21 cellular contexts compared by ENCODE assay signal in the genomic region with DNA sequence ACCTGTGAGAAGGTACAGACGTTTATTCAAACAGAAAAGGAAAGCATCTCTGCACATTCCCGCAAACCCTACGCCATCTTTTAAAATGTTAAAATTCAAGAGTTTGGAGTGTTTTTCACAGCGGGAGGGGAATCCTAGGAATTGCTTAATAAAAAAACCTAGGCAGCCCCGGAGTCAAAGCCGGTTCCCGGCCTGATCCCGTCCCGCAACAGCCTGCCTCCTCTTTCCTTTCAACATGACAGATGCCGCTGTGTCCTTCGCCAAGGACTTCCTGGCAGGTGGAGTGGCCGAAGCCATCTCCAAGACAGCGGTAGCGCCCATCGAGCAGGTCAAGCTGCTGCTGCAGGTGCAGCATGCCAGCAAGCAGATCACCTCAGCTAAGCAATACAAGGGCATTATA.
DNase-seq lines count a peak whose midpoint lies in the region; ATAC-seq and TF ChIP-seq lines count a peak whose summit lies in the region.
"Had no signal": no experiment of that assay in that cellular context is flagged by ENCODE, and none has a peak within 500 bp of the region (broad histone marks: within the 10 kb centered on the region; RNA-seq: fewer than 3 reads in every experiment).

No MANE protein-coding gene starts in this region.

- CTCF ChIA-PET in PC-3 (lab: Charles Lee): no interaction called here

- no peak overlapping the region for H2BK5ac ChIP-seq in H9 (ENCODE audit: insufficient read length, low read length)

- H3K27me3 ChIP-seq in H9 (ENCODE audit: insufficient read depth, low read length) (no peaks in the 10 kb centered on the region), endodermal cell (ENCODE audit: control insufficient read depth, insufficient read depth, low read length, poor library complexity, severe bottlenecking) (no peaks in the 10 kb centered on the region), lower lobe of right lung (ENCODE audit: low read depth) (no peaks in the 10 kb centered on the region), PC-3 (ENCODE audit: low read length) (peaks cover 15% of the 10 kb centered on the region; the same call in 1 of the 2 replicates)

- no peak overlapping the region for H3K4me3 ChIP-seq in endodermal cell (ENCODE audit: low read length)
- H3K4me3 ChIP-seq in lower lobe of right lung: no peak overlapping the region
- no peak overlapping the region for H3K4me3 ChIP-seq in PC-3 (ENCODE audit: low read length)
- H3K4me3 ChIP-seq: A549, GM12878 had no signal

- H3K79me1 ChIP-seq in H9 (ENCODE audit: insufficient read depth, low read depth, low read length, poor library complexity, severe bottlenecking): no peaks in the 10 kb centered on the region

- H3K4me2 ChIP-seq in H9 (ENCODE audit: insufficient read depth, insufficient read length, low read length) (no peak overlapping the region), PC-3 (ENCODE audit: low read length) (no peak overlapping the region)
- H3K4me2 ChIP-seq: A549, KMS-11 had no signal

- WGBS in H9 (ENCODE audit: extremely low coverage, insufficient read length, low lambda C conversion rate): no CpG with 5 or more reads among the region's 15 CpGs
- WGBS in endodermal cell (ENCODE audit: insufficient coverage in 1 of 2, insufficient read length in 1 of 2), 2 experiments: 93 to 94% methylated on average over 4 to 15 of the region's 15 CpGs

- H3F3A ChIP-seq in PC-3 (ENCODE audit: low read length, unreplicated experiment): no peaks in the 10 kb centered on the region

- H4K91ac ChIP-seq in H9 (ENCODE audit: insufficient read length, low read depth, low read length): no peak overlapping the region

- POLR2A ChIA-PET in PC-3 (lab: Charles Lee; ENCODE audit: unreplicated experiment): no interaction called here

- no peak overlapping the region for H3K9ac ChIP-seq in H9 (ENCODE audit: extremely low read depth, insufficient read length, low read length)
- no peak overlapping the region for H3K9ac ChIP-seq in endodermal cell (ENCODE audit: extremely low read depth, low read length, poor library complexity, severe bottlenecking)
- H3K9ac ChIP-seq in PC-3 (ENCODE audit: low read length): no peak overlapping the region
- H3K9ac ChIP-seq: KMS-11 had no signal

- H4K20me1 ChIP-seq in H9 (ENCODE audit: control insufficient read depth, insufficient read depth, insufficient read length): no peaks in the 10 kb centered on the region
- H4K20me1 ChIP-seq in PC-3 (ENCODE audit: low read length): no peaks in the 10 kb centered on the region

- no peak overlapping the region for H2BK12ac ChIP-seq in H9 (ENCODE audit: insufficient read length, low read depth, low read length)

- no peaks in the 10 kb centered on the region for H3K23me2 ChIP-seq in H9 (ENCODE audit: insufficient read length, low read depth, low read length, poor library complexity, severe bottlenecking)

- H3K27me3 Mint-ChIP-seq in H9 (ENCODE audit: low read depth): peaks cover 1% of the 10 kb centered on the region; the same call in 1 of the 2 replicates
- no peaks in the 10 kb centered on the region for H3K27me3 Mint-ChIP-seq in endodermal cell (ENCODE audit: insufficient read depth)
- H3K27me3 Mint-ChIP-seq: B cell had no signal

- H3K18ac ChIP-seq in H9 (ENCODE audit: insufficient read length, low read depth, low read length): no peak overlapping the region

- H3K9me2 ChIP-seq in PC-3 (replicated peaks; ENCODE audit: low read length): no peaks in the 10 kb centered on the region

- H2AFZ ChIP-seq in H9 (ENCODE audit: low read length) (no peak overlapping the region), PC-3 (ENCODE audit: low read length) (no peak overlapping the region)

- H3K36me3 Mint-ChIP-seq in H9 (ENCODE audit: insufficient read depth in 1 of 3, low read depth in 3 of 3) (peaks cover 0 to 4% (median 3%) of the 10 kb centered on the region in 3 experiments; a peak in 4 of 7 replicates), endodermal cell (ENCODE audit: low read depth) (no peaks in the 10 kb centered on the region)

- H3K36me3 ChIP-seq in endodermal cell (ENCODE audit: control insufficient read depth, insufficient read depth, low read length): no peaks in the 10 kb centered on the region
- H3K36me3 ChIP-seq in lower lobe of right lung: no peaks in the 10 kb centered on the region
- no peaks in the 10 kb centered on the region for H3K36me3 ChIP-seq in PC-3 (ENCODE audit: low read depth, low read length)

- H3K9me3 Mint-ChIP-seq in H9 (peaks cover 0 to 6% of the 10 kb centered on the region in 2 experiments; a peak in 2 of 5 replicates), endodermal cell (no peaks in the 10 kb centered on the region)

- TF ChIP-seq CTCF in H9 (conservative IDR thresholded peaks at IDR 0.05) (no peak), endodermal cell (conservative IDR thresholded peaks at IDR 0.05) (no peak), lower lobe of right lung (IDR thresholded peaks at IDR 0.05) (no peak), PC-3 (conservative IDR thresholded peaks at IDR 0.05; ENCODE audit: low read depth, low read length) (no peak)

- H4K8ac ChIP-seq in H9 (replicated peaks; ENCODE audit: insufficient read length, low read depth, low read length): no peak overlapping the region

- H2AK5ac ChIP-seq in H9 (ENCODE audit: insufficient read length, low read length): no peak overlapping the region

- H3K4me1 ChIP-seq in H9 (ENCODE audit: insufficient read depth, low read length) (peaks cover 2% of the 10 kb centered on the region; the same call in 1 of the 2 replicates), endodermal cell (ENCODE audit: control insufficient read depth, insufficient read depth, low read length) (no peaks in the 10 kb centered on the region), lower lobe of right lung (no peaks in the 10 kb centered on the region), PC-3 (ENCODE audit: insufficient read depth, low read length) (no peaks in the 10 kb centered on the region)
- H3K4me1 ChIP-seq: A549 had no signal

- no peak overlapping the region for H3K23ac ChIP-seq in H9 (ENCODE audit: insufficient read length, low read depth, low read length)

- no peak overlapping the region for H3K14ac ChIP-seq in H9 (ENCODE audit: insufficient read depth, low read length)

- no peaks in the 10 kb centered on the region for H3K9me3 ChIP-seq in H9 (ENCODE audit: control insufficient read depth, low read depth, low read length)
- H3K9me3 ChIP-seq in endodermal cell (ENCODE audit: control insufficient read depth, low read length): no peaks in the 10 kb centered on the region
- no peaks in the 10 kb centered on the region for H3K9me3 ChIP-seq in lower lobe of right lung
- H3K9me3 ChIP-seq in PC-3 (ENCODE audit: low read length): no peaks in the 10 kb centered on the region
- H3K9me3 ChIP-seq: A549 had no signal

- intact Hi-C loops in lower lobe of right lung (cut with DNase I): no loop called here
- intact Hi-C loops in PC-3 (cut with micrococcal nuclease): no loop called here

- peak; percentile 8 for DNase-seq in ELF-1 (ENCODE audit: low read depth, low spot score)
- DNase-seq in H9: peak; percentile 34
- peak; percentile 60 for DNase-seq in endodermal cell
- peak; percentile 28 for DNase-seq in lower lobe of right lung
- no peak for DNase-seq in nucleus accumbens (lab: John Stamatoyannopoulos, UW)
- DNase-seq in PC-3: no peak
- DNase-seq: DMS79 treated with DMSO at 0.1 percent for 48 hours, HCEC 1CT, IMR-90, NCI-H1105 treated with DMSO at 0.1 percent for 48 hours, NCI-H2029 treated with DMSO at 0.1 percent for 48 hours, NCI-H2171, NCI-H345, NCI-H524, NCI-H774, SHP77 had no signal

- no peak overlapping the region for H4K5ac ChIP-seq in H9 (ENCODE audit: insufficient read length, low read depth, low read length)

- H2BK120ac ChIP-seq in H9 (ENCODE audit: low read depth, low read length, poor library complexity, severe bottlenecking): no peak overlapping the region

- H3K27ac ChIP-seq in H9 (ENCODE audit: insufficient read length, low read depth, low read length) (no peak overlapping the region), endodermal cell (ENCODE audit: low read depth, low read length) (no peak overlapping the region), lower lobe of right lung (no peak overlapping the region), PC-3 (ENCODE audit: low read length) (no peak overlapping the region)
- H3K27ac ChIP-seq: A549, KMS-11 had no signal

- H3K79me2 ChIP-seq in H9 (ENCODE audit: insufficient read depth, low read length) (no peaks in the 10 kb centered on the region), PC-3 (ENCODE audit: low read length) (no peaks in the 10 kb centered on the region)

- H3K4me3 Mint-ChIP-seq in H9 (peak overlapping the region in 1 of 2 experiments; percentile 12; a peak in 2 of 5 replicates), endodermal cell (no peak overlapping the region)
- H3K4me3 Mint-ChIP-seq: B cell had no signal

- H3K4me1 Mint-ChIP-seq in H9: peaks cover 9 to 12% of the 10 kb centered on the region in 2 experiments
- H3K4me1 Mint-ChIP-seq in endodermal cell: peaks cover 2% of the 10 kb centered on the region
- H3K4me1 Mint-ChIP-seq: B cell had no signal

- H3K27ac Mint-ChIP-seq in H9: no peak overlapping the region; a peak in 1 of 7 replicates
- no peak overlapping the region for H3K27ac Mint-ChIP-seq in endodermal cell
- H3K27ac Mint-ChIP-seq: B cell had no signal

- H3K4ac ChIP-seq in H9 (ENCODE audit: low read depth, low read length): no peak overlapping the region

- no peak overlapping the region for H2BK20ac ChIP-seq in H9 (ENCODE audit: low read depth, low read length, poor library complexity, severe bottlenecking)

- H2BK15ac ChIP-seq in H9 (ENCODE audit: low read depth, low read length): no peak overlapping the region

- H3K56ac ChIP-seq in H9 (ENCODE audit: insufficient read length, low read depth, low read length): no peak overlapping the region

- ATAC-seq in lower lobe of right lung (no peak), HG03280 (IDR thresholded peaks at IDR 0.05; ENCODE audit: unreplicated experiment) (no peak), PC-3 (no peak)
- ATAC-seq: A549, GM12878 had no signal

- H3T11ph ChIP-seq in H9 (ENCODE audit: low read length): no peak overlapping the region

- no TSS peak for BruUV-seq in PC-3 (replicated peaks; lab: Mats Ljungman, UMichigan)

Comparison
In these comparisons a context has a peak if more than half of its experiments do, and no peak if none do; other contexts are left out.
1. DNase-seq: peak in ELF-1 (single experiment), H9 (single experiment), endodermal cell (single experiment) and lower lobe of right lung (single experiment); none in nucleus accumbens (0 of 56) and PC-3 (single experiment).